Comparison of ENCODE assay signal across 1 cellular context in the genomic region with DNA sequence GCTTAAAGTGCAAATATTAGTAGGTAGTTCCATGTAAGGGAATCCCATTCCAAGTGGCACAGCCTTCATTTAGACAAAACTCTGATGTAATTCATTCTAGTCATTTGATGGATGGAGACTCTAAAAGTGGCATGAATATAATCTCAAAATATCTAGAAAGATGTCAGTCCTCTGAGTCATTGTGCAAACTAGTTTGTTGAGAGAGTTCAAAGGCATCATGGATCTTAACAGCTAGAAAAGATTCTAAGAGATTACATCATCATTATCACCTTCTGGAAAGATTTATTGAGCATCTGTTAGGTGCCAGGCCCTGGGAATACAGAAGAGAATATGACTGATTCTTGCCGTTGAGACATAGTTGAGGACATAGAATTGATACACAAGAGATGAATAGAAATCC.
TF ChIP-seq lines count a peak whose summit lies in the region.

No MANE protein-coding gene starts in this region.

TF ChIP-seq in HepG2, 621 proteins besides CTCF, POLR2A, EP300 and RAD21 (continued from another document):
- TF ChIP-seq, protein P1, sequence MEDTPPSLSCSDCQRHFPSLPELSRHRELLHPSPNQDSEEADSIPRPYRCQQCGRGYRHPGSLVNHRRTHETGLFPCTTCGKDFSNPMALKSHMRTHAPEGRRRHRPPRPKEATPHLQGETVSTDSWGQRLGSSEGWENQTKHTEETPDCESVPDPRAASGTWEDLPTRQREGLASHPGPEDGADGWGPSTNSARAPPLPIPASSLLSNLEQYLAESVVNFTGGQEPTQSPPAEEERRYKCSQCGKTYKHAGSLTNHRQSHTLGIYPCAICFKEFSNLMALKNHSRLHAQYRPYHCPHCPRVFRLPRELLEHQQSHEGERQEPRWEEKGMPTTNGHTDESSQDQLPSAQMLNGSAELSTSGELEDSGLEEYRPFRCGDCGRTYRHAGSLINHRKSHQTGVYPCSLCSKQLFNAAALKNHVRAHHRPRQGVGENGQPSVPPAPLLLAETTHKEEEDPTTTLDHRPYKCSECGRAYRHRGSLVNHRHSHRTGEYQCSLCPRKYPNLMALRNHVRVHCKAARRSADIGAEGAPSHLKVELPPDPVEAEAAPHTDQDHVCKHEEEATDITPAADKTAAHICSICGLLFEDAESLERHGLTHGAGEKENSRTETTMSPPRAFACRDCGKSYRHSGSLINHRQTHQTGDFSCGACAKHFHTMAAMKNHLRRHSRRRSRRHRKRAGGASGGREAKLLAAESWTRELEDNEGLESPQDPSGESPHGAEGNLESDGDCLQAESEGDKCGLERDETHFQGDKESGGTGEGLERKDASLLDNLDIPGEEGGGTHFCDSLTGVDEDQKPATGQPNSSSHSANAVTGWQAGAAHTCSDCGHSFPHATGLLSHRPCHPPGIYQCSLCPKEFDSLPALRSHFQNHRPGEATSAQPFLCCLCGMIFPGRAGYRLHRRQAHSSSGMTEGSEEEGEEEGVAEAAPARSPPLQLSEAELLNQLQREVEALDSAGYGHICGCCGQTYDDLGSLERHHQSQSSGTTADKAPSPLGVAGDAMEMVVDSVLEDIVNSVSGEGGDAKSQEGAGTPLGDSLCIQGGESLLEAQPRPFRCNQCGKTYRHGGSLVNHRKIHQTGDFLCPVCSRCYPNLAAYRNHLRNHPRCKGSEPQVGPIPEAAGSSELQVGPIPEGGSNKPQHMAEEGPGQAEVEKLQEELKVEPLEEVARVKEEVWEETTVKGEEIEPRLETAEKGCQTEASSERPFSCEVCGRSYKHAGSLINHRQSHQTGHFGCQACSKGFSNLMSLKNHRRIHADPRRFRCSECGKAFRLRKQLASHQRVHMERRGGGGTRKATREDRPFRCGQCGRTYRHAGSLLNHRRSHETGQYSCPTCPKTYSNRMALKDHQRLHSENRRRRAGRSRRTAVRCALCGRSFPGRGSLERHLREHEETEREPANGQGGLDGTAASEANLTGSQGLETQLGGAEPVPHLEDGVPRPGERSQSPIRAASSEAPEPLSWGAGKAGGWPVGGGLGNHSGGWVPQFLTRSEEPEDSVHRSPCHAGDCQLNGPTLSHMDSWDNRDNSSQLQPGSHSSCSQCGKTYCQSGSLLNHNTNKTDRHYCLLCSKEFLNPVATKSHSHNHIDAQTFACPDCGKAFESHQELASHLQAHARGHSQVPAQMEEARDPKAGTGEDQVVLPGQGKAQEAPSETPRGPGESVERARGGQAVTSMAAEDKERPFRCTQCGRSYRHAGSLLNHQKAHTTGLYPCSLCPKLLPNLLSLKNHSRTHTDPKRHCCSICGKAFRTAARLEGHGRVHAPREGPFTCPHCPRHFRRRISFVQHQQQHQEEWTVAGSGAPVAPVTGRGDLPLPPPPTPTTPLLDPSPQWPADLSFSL (CRISPR knock-in tag; IDR thresholded peaks at IDR 0.05): no peak
- TF ChIP-seq ZNF225 (CRISPR knock-in tag; IDR thresholded peaks at IDR 0.05) (no peak), FIP1L1 (IDR thresholded peaks at IDR 0.05; ENCODE audit: borderline replicate concordance, insufficient read depth, low read depth, low read length) (no peak), HOXA5 (CRISPR knock-in tag; IDR thresholded peaks at IDR 0.05) (no peak), ATF7 (IDR thresholded peaks at IDR 0.05) (peak; percentile 87), ATF7 (CRISPR knock-in tag; IDR thresholded peaks at IDR 0.05) (no peak), ZNF577 (CRISPR knock-in tag; IDR thresholded peaks at IDR 0.05; ENCODE audit: borderline replicate concordance, low read depth) (no peak), ZFYVE20 (CRISPR knock-in tag; IDR thresholded peaks at IDR 0.05; ENCODE audit: borderline replicate concordance, low read depth) (no peak), ZBTB3 (CRISPR knock-in tag; IDR thresholded peaks at IDR 0.05; ENCODE audit: borderline replicate concordance, low read depth) (no peak), ZNF547 (CRISPR knock-in tag; IDR thresholded peaks at IDR 0.05) (no peak), HHEX (CRISPR knock-in tag; IDR thresholded peaks at IDR 0.05) (no peak), ZMYM3 (CRISPR knock-in tag; IDR thresholded peaks at IDR 0.05) (no peak), KLF6 (CRISPR knock-in tag; IDR thresholded peaks at IDR 0.05) (no peak), ZNF746 (CRISPR knock-in tag; IDR thresholded peaks at IDR 0.05) (no peak), ZNF552 (CRISPR knock-in tag; IDR thresholded peaks at IDR 0.05; ENCODE audit: borderline replicate concordance) (no peak), NFYB (CRISPR knock-in tag; IDR thresholded peaks at IDR 0.05) (no peak)
- TF ChIP-seq, protein P2, sequence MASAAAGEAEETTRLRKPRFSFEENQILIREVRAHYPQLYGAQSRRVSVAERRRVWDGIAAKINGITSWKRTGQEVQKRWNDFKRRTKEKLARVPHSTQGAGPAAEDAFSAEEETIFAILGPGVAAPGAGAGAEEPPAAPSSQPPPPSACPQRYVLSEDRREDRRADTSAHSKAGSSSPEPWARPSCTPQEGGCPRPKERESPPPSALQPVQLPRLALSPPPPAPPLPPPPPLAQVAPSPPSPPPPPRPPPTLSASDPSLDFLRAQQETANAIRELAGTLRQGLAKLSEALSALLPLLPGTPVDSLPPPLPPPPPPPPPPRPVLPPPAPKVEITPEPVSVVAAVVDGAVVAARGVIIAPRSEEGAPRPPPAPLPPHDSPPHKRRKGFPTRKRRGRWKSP (CRISPR knock-in tag; IDR thresholded peaks at IDR 0.05): no peak
- TF ChIP-seq, protein P3, sequence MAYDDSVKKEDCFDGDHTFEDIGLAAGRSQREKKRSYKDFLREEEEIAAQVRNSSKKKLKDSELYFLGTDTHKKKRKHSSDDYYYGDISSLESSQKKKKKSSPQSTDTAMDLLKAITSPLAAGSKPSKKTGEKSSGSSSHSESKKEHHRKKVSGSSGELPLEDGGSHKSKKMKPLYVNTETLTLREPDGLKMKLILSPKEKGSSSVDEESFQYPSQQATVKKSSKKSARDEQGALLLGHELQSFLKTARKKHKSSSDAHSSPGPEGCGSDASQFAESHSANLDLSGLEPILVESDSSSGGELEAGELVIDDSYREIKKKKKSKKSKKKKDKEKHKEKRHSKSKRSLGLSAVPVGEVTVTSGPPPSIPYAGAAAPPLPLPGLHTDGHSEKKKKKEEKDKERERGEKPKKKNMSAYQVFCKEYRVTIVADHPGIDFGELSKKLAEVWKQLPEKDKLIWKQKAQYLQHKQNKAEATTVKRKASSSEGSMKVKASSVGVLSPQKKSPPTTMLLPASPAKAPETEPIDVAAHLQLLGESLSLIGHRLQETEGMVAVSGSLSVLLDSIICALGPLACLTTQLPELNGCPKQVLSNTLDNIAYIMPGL (CRISPR knock-in tag; IDR thresholded peaks at IDR 0.05; ENCODE audit: borderline replicate concordance in 1 of 2, low read depth in 1 of 2): no peak
- TF ChIP-seq, protein P4, sequence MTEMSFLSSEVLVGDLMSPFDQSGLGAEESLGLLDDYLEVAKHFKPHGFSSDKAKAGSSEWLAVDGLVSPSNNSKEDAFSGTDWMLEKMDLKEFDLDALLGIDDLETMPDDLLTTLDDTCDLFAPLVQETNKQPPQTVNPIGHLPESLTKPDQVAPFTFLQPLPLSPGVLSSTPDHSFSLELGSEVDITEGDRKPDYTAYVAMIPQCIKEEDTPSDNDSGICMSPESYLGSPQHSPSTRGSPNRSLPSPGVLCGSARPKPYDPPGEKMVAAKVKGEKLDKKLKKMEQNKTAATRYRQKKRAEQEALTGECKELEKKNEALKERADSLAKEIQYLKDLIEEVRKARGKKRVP (CRISPR knock-in tag; IDR thresholded peaks at IDR 0.05): peak in 1 of 2 experiments; percentile 58; a peak in 1 of 4 replicates
- TF ChIP-seq, protein P5, sequence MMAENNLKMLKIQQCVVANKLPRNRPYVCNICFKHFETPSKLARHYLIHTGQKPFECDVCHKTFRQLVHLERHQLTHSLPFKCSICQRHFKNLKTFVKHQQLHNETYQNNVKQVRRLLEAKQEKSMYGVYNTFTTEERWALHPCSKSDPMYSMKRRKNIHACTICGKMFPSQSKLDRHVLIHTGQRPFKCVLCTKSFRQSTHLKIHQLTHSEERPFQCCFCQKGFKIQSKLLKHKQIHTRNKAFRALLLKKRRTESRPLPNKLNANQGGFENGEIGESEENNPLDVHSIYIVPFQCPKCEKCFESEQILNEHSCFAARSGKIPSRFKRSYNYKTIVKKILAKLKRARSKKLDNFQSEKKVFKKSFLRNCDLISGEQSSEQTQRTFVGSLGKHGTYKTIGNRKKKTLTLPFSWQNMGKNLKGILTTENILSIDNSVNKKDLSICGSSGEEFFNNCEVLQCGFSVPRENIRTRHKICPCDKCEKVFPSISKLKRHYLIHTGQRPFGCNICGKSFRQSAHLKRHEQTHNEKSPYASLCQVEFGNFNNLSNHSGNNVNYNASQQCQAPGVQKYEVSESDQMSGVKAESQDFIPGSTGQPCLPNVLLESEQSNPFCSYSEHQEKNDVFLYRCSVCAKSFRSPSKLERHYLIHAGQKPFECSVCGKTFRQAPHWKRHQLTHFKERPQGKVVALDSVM (CRISPR knock-in tag; IDR thresholded peaks at IDR 0.05): no peak
